Comparison of ENCODE assay signal across 1 cellular context in genomic region chr5:176492431-176492830, GRCh38.
TF ChIP-seq lines count a peak whose summit lies in the region.

No MANE protein-coding gene starts in this region.

TF ChIP-seq in IMR-90, 13 proteins besides CTCF, POLR2A, EP300 and RAD21 (continued from another document):
- TF ChIP-seq BHLHE40 (IDR thresholded peaks at IDR 0.05; ENCODE audit: low read depth, low read length) = no peak
- TF ChIP-seq MAFK (IDR thresholded peaks at IDR 0.05; ENCODE audit: low read depth, low read length) = no peak
